In the genomic region with DNA sequence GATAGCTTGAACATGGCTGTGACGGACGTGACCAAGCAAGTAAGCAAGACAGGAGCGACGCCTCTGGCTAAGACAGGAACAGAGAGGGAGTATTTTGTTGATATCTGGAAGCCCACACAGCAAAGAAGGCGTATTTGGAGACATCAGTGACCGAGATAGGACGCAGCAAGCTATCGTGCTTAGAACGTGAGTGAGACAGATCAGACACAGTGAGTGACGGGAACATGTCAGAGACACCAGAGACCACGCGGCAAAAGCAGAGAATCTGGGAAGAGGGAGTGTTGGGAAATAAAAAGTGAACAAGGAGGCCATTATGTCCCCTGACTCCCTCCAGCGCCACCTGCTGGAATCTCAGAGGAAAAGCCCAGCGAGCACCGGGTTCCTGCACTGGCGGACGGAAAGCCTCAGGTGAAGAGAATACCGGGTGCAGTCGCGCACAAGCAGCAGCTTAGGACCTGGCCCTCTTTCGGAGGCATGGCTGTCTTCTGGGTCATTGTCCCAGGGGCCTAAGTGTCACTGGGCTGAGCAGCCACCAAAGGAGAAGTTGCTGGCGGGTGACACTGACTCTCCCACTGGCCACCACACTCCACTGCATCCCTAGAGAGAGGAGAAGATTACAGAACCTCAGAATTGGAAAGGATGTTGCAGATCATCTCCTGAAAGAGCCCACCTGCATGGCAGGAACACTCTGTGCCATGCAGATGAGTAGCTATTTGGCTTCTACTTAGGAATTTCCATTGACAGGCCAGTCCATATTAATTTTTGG, we compare ENCODE assay signal across 7 cellular contexts.
A peak's percentile ranks its signal among the peaks of the same experiment; 100 is the strongest.
DNase-seq lines count a peak whose midpoint lies in the region; ATAC-seq and TF ChIP-seq lines count a peak whose summit lies in the region.

No MANE protein-coding gene starts in this region.

- DNase-seq in NCI-H526 (lab: John Stamatoyannopoulos, UW) (peak; percentile 23 to 49), fibroblast of lung (ENCODE audit: low read depth in 2 of 2) (peak; percentile 23 to 40), osteoblast (ENCODE audit: insufficient read length, low spot score, missing footprints) (peak; percentile 21), upper lobe of left lung (peak; percentile 19 to 66)
- DNase-seq in activated CD8-positive, alpha-beta memory T cell treated with anti-CD3 and anti-CD28 coated beads, Interleukin-2, amount 50 U/mL, for 4 hours: peak; percentile 57

- TF ChIP-seq CTCF in fibroblast of lung (conservative IDR thresholded peaks at IDR 0.05 in 1 of 2, IDR thresholded peaks at IDR 0.05 in 1 of 2; ENCODE audit: low read depth in 1 of 2, low read length in 2 of 2) (peak; percentile 53 to 77), osteoblast (IDR thresholded peaks at IDR 0.05; ENCODE audit: extremely low read depth, low read depth, low read length) (peak; percentile 87), upper lobe of left lung (IDR thresholded peaks at IDR 0.05) (peak; percentile 46 to 75 (median 67))

- H3K9ac ChIP-seq in fibroblast of lung (ENCODE audit: insufficient read depth, low read length): no peak overlapping the region

- ATAC-seq in GM18505 (IDR thresholded peaks at IDR 0.05; ENCODE audit: unreplicated experiment): peak; percentile 90
- ATAC-seq in HG02759 (IDR thresholded peaks at IDR 0.05; ENCODE audit: unreplicated experiment): peak; percentile 94
- ATAC-seq in upper lobe of left lung (ENCODE audit: low FRiP score in 2 of 2): peak; percentile 39 to 87

- H3K27ac ChIP-seq in fibroblast of lung (ENCODE audit: insufficient read depth, low read length) (no peak overlapping the region), osteoblast (ENCODE audit: low read depth, low read length) (no peak overlapping the region), upper lobe of left lung (no peak overlapping the region)

- H3K4me1 ChIP-seq in fibroblast of lung (ENCODE audit: control insufficient read depth, extremely low read depth, insufficient read depth, low read length) (no peaks in the 10 kb centered on the region), osteoblast (ENCODE audit: insufficient read depth, low read length) (no peaks in the 10 kb centered on the region), upper lobe of left lung (peaks cover 0 to 8% (median 1%) of the 10 kb centered on the region in 4 donors)

- TF ChIP-seq POLR2A in GM18505 (IDR thresholded peaks at IDR 0.05; ENCODE audit: borderline replicate concordance, extremely low read depth, insufficient read depth, insufficient read length) (no peak), upper lobe of left lung (IDR thresholded peaks at IDR 0.05) (no peak)

- H3K79me2 ChIP-seq in fibroblast of lung (ENCODE audit: control insufficient read depth, insufficient read depth, low read length): no peaks in the 10 kb centered on the region
- no peaks in the 10 kb centered on the region for H3K79me2 ChIP-seq in osteoblast (ENCODE audit: insufficient read depth, low read length)

- peak overlapping the region in 1 of 4 experiments; percentile 34 for H3K4me3 ChIP-seq in fibroblast of lung (replicated peaks in 1 of 4; ENCODE audit: control extremely low read depth in 1 of 4, insufficient read depth in 1 of 4, low read depth in 3 of 4, low read length in 4 of 4)
- H3K4me3 ChIP-seq in osteoblast (ENCODE audit: insufficient read depth, low read length): no peak overlapping the region
- H3K4me3 ChIP-seq in upper lobe of left lung: peak overlapping the region in 1 of 4 donors; percentile 12

- H3K9me3 ChIP-seq in fibroblast of lung (ENCODE audit: control insufficient read depth, insufficient read depth, low read depth, low read length) (no peaks in the 10 kb centered on the region), osteoblast (ENCODE audit: low read depth, low read length) (no peaks in the 10 kb centered on the region), upper lobe of left lung (no peaks in the 10 kb centered on the region)

- H3K27me3 ChIP-seq in fibroblast of lung (ENCODE audit: control insufficient read depth, insufficient read depth, low read length) (peaks cover 2% of the 10 kb centered on the region), osteoblast (ENCODE audit: insufficient read depth, low read length) (peaks cover 11% of the 10 kb centered on the region), upper lobe of left lung (no peaks in the 10 kb centered on the region)

- H2AFZ ChIP-seq in fibroblast of lung (ENCODE audit: low read length) (peak overlapping the region; percentile 58), osteoblast (ENCODE audit: low read length) (peak overlapping the region; percentile 80)

- H3K4me2 ChIP-seq in fibroblast of lung (ENCODE audit: extremely low read depth, insufficient read depth, low read length) (peak overlapping the region; percentile 13), osteoblast (ENCODE audit: insufficient read depth, low read length) (peak overlapping the region; percentile 54)

- TF ChIP-seq EP300 in upper lobe of left lung (IDR thresholded peaks at IDR 0.05): no peak

- 50 to 52% methylated on average over 18 to 22 of the region's 22 CpGs for WGBS in upper lobe of left lung, 2 donors

- H3K36me3 ChIP-seq in fibroblast of lung (ENCODE audit: control insufficient read depth, insufficient read depth, low read length): no peaks in the 10 kb centered on the region
- H3K36me3 ChIP-seq in osteoblast (ENCODE audit: insufficient read depth, low read length): no peaks in the 10 kb centered on the region
- H3K36me3 ChIP-seq in upper lobe of left lung: no peaks in the 10 kb centered on the region

- H4K20me1 ChIP-seq in fibroblast of lung (ENCODE audit: control insufficient read depth, extremely low read depth, insufficient read depth, low read length) (no peaks in the 10 kb centered on the region), osteoblast (ENCODE audit: insufficient read depth, low read length) (no peaks in the 10 kb centered on the region)
